ENCODE assay signal across 20 cellular contexts in the genomic region with DNA sequence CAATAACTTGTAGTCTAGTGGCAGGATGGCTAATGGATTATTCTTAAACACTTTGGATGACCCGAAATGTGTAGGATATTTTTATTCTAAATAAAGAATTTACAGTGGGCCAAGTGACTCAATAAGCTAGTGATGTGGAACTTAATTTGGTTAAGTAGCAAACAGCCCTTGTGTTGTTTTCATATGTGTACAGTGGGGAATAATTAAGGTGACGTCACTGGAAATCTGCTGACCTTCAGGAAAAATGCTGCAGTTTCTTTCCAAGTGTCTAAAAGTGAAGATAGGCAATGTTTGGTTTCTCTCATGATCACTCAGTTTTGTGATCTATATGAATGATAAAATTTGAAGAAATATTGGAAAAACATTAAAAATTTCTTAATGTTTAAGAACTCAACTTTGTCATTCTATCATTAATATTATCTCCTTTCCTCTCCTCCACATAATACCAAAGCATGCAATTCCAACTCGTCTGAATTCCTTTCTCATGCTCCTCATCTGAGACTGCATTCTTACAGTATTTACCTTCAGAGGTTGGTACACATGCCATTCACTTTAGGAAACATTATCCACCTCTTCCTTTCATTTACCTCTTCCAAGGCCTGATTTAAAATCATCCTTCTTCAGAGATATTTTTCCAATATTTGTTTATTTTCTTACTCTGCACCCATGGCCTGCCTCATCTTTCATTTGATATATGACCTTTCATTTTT.
DNase-seq lines count a peak whose midpoint lies in the region; ATAC-seq, FAIRE-seq and TF ChIP-seq lines count a peak whose summit lies in the region.
"Had no signal": no experiment of that assay in that cellular context is flagged by ENCODE, and none has a peak within 500 bp of the region (broad histone marks: within the 10 kb centered on the region; RNA-seq: fewer than 3 reads in every experiment).

No MANE protein-coding gene starts in this region.

- intact Hi-C loops in PC-3 (cut with micrococcal nuclease), result no loop called here

- POLR2A ChIA-PET in A549 (lab: Yijun Ruan, JAX) (no interaction called here), PC-3 (lab: Charles Lee; ENCODE audit: unreplicated experiment) (no interaction called here)

- no peak for FAIRE-seq in A549 (lab: Jason Lieb, UNC)
- peak; percentile 16 for FAIRE-seq in D721Med (lab: Jason Lieb, UNC)
- FAIRE-seq: RCC 7860 had no signal

- H3K27ac ChIP-seq in A549 (no peak overlapping the region), PC-3 (ENCODE audit: low read length) (no peak overlapping the region), foreskin keratinocyte (no peak overlapping the region)
- H3K27ac ChIP-seq: SK-N-MC had no signal

- 2% methylated on average over 3 of the region's 3 CpGs for WGBS in A549 (ENCODE audit: missing lambda C conversion rate)

- H3K4me2 ChIP-seq in A549 (no peak overlapping the region), PC-3 (ENCODE audit: low read length) (no peak overlapping the region)

- no peaks in the 10 kb centered on the region for H3K9me2 ChIP-seq in PC-3 (replicated peaks; ENCODE audit: low read length)

- no peaks in the 10 kb centered on the region for H3K36me3 ChIP-seq in PC-3 (ENCODE audit: low read depth, low read length)

- no peak overlapping the region for H3K4me3 ChIP-seq in A549
- no peak overlapping the region for H3K4me3 ChIP-seq in PC-3 (ENCODE audit: low read length)
- H3K4me3 ChIP-seq: SK-N-MC had no signal

- no peak for DNase-seq in A549 (ENCODE audit: low read depth in 1 of 2, low spot score in 1 of 2)
- no peak for DNase-seq in D721Med (ENCODE audit: insufficient read length, low spot score)
- no peak for DNase-seq in PC-3
- DNase-seq in cerebellum (ENCODE audit: low spot score), result peak; percentile 23
- no peak for DNase-seq in NCI-H187 treated with DMSO at 0.1 percent for 48 hours (lab: John Stamatoyannopoulos, UW)
- DNase-seq in NCI-H146 treated with DMSO at 0.1 percent for 48 hours (lab: John Stamatoyannopoulos, UW; ENCODE audit: unreplicated experiment), result no peak
- DNase-seq in foreskin keratinocyte, result no peak
- DNase-seq: ACHN; Calu3; CD4-positive, CD25-positive, alpha-beta regulatory T cell; H7; IMR-90; Kasumi-1; MM.1S; NCI-H1930; Right ventricle myocardium superior; T-helper 1 cell had no signal

- no peak for TF ChIP-seq EP300 in A549 (IDR thresholded peaks at IDR 0.05)

- H3K9me3 ChIP-seq in A549, result no peaks in the 10 kb centered on the region
- peaks cover 12% of the 10 kb centered on the region; the same call in 1 of the 2 replicates for H3K9me3 ChIP-seq in PC-3 (ENCODE audit: low read length)

- no peaks in the 10 kb centered on the region for H3K79me2 ChIP-seq in PC-3 (ENCODE audit: low read length)

- ATAC-seq in A549 (no peak), PC-3 (peak; percentile 45; the same call in 1 of the 2 replicates), HG03139 (IDR thresholded peaks at IDR 0.05; ENCODE audit: unreplicated experiment) (no peak), foreskin keratinocyte (no peak)

- H3K27me3 ChIP-seq in PC-3 (ENCODE audit: low read length), result no peaks in the 10 kb centered on the region
- H3K27me3 ChIP-seq in foreskin keratinocyte, result no peaks in the 10 kb centered on the region

- TF ChIP-seq POLR2A in A549 (IDR thresholded peaks at IDR 0.05; ENCODE audit: low read length), result no peak

- no peaks in the 10 kb centered on the region for H4K20me1 ChIP-seq in PC-3 (ENCODE audit: low read length)

- no TSS peak for BruUV-seq in PC-3 (replicated peaks; lab: Mats Ljungman, UMichigan)

- TF ChIP-seq CTCF in A549 (IDR thresholded peaks at IDR 0.05) (no peak), D721Med (IDR thresholded peaks at IDR 0.05; ENCODE audit: insufficient read depth, missing control alignments) (no peak), PC-3 (conservative IDR thresholded peaks at IDR 0.05; ENCODE audit: low read depth, low read length) (no peak), foreskin keratinocyte (conservative IDR thresholded peaks at IDR 0.05) (no peak)

- H2AFZ ChIP-seq in PC-3 (ENCODE audit: low read length), result no peak overlapping the region

- H3K4me1 ChIP-seq in A549 (no peaks in the 10 kb centered on the region), PC-3 (ENCODE audit: insufficient read depth, low read length) (no peaks in the 10 kb centered on the region), foreskin keratinocyte (no peaks in the 10 kb centered on the region)

- TF ChIP-seq RAD21 in A549 (conservative IDR thresholded peaks at IDR 0.05 in 1 of 2, IDR thresholded peaks at IDR 0.05 in 1 of 2), result no peak

- H3K9ac ChIP-seq in PC-3 (ENCODE audit: low read length), result no peak overlapping the region

- H3F3A ChIP-seq in PC-3 (ENCODE audit: low read length, unreplicated experiment), result no peaks in the 10 kb centered on the region

- CTCF ChIA-PET in A549 (lab: Yijun Ruan, JAX), result no interaction called here
- CTCF ChIA-PET in PC-3 (lab: Charles Lee), result no interaction called here

TF ChIP-seq in A549, 52 proteins besides CTCF, POLR2A, EP300 and RAD21:
- TF ChIP-seq HOXA7 (CRISPR knock-in tag; IDR thresholded peaks at IDR 0.05) (no peak), MAFK (IDR thresholded peaks at IDR 0.05; ENCODE audit: partially characterized antibody) (peak; percentile 6)
